Comparison of ENCODE assay signal across 8 cellular contexts in the genomic region with DNA sequence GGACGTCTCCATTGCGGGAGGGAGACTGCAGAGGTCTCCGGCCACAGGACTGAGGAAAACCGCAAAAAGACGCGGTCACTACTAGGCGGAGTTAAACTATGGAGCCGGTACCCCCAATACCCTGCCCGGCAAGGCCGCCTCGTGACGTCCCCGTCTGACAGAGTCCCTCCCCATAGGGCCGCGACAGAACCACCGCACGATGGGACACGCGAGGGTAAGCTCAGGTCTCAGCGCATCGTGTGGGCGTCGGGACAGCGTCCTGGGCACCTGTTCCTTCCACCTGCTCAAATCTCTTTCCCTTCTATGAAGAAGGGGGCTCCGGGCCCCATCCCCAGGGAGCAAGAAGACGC. TPM values are rescaled to one million over a fixed set of nuclear protein-coding genes. Genes with fewer than 3 reads are reported as not detected.
DNase-seq lines count a peak whose midpoint lies in the region; ATAC-seq and TF ChIP-seq lines count a peak whose summit lies in the region.

No MANE protein-coding gene starts in this region.

- intact Hi-C loops in PC-9 (cut with micrococcal nuclease; ENCODE audit: unreplicated experiment): loop anchor here (1.0 to 5.0 kb wide), 3 partner anchors 22 to 93 kb away; a partner anchor contains a TSS
- intact Hi-C loops in left cardiac atrium (cut with DNase I): no loop called here

- H3K4me3 ChIP-seq in PC-9: peak overlapping the region; percentile 84

- H3K4me1 ChIP-seq in PC-9 (replicated peaks; ENCODE audit: insufficient read depth): peaks cover 9% of the 10 kb centered on the region

- DNase-seq in A172 (ENCODE audit: low spot score): peak; percentile 53
- DNase-seq in PC-9: no peak
- DNase-seq in activated naive CD8-positive, alpha-beta T cell treated with anti-CD3 and anti-CD28 coated beads for 36 hours: peak; percentile 81
- peak; percentile 70 for DNase-seq in left cardiac atrium
- peak; percentile 11 for DNase-seq in pulmonary artery endothelial cell (ENCODE audit: low read depth, low spot score)
- DNase-seq in islet precursor cell: no peak

- peaks cover 14% of the 10 kb centered on the region for H3K36me3 Mint-ChIP-seq in activated naive CD8-positive, alpha-beta T cell treated with anti-CD3 and anti-CD28 coated beads for 36 hours

- H3K79me2 ChIP-seq in PC-9 (ENCODE audit: low read depth): peaks cover 13% of the 10 kb centered on the region

- no peaks in the 10 kb centered on the region for H4K20me1 ChIP-seq in PC-9 (ENCODE audit: insufficient read depth)

- peaks cover 18% of the 10 kb centered on the region for H3K4me1 Mint-ChIP-seq in activated naive CD8-positive, alpha-beta T cell treated with anti-CD3 and anti-CD28 coated beads for 36 hours

- 0 out of 2 replicates have a peak, but pooled peaks cover 4% of the 10 kb centered on the region for H3K36me3 ChIP-seq in PC-9 (ENCODE audit: low read depth)

- H3K4me3 Mint-ChIP-seq in activated naive CD8-positive, alpha-beta T cell treated with anti-CD3 and anti-CD28 coated beads for 36 hours: peak overlapping the region; percentile 96

- peak; percentile 4 for ATAC-seq in GM18499 (IDR thresholded peaks at IDR 0.05; ENCODE audit: insufficient read depth, unreplicated experiment)
- peak; percentile 25 for ATAC-seq in HG03039 (IDR thresholded peaks at IDR 0.05; ENCODE audit: unreplicated experiment)
- ATAC-seq in left cardiac atrium: peak; percentile 63 to 67

- H3K9me3 Mint-ChIP-seq in activated naive CD8-positive, alpha-beta T cell treated with anti-CD3 and anti-CD28 coated beads for 36 hours: no peaks in the 10 kb centered on the region

- H3F3A ChIP-seq in PC-9 (ENCODE audit: insufficient read depth, low read depth): peaks cover 25% of the 10 kb centered on the region

- H3K27ac Mint-ChIP-seq in activated naive CD8-positive, alpha-beta T cell treated with anti-CD3 and anti-CD28 coated beads for 36 hours: peak overlapping the region; percentile 98

- CTCF ChIA-PET in PC-9 (lab: Charles Lee): no interaction called here

- peak overlapping the region; percentile 92 for H2AFZ ChIP-seq in PC-9

- H3K9me2 ChIP-seq in PC-9 (ENCODE audit: insufficient read depth): no peaks in the 10 kb centered on the region

- no peaks in the 10 kb centered on the region for H3K27me3 ChIP-seq in PC-9 (ENCODE audit: insufficient read depth, low read depth)

- POLR2A ChIA-PET in PC-9 (lab: Charles Lee; ENCODE audit: unreplicated experiment): interaction anchor here (0.5 kb wide), 1 partner anchor 59 kb away, joined by 3 read pairs; no protein-coding TSS in a partner anchor

- no TSS peak for BruUV-seq in PC-9 (replicated peaks; lab: Mats Ljungman, UMichigan)

- no peaks in the 10 kb centered on the region for H3K27me3 Mint-ChIP-seq in activated naive CD8-positive, alpha-beta T cell treated with anti-CD3 and anti-CD28 coated beads for 36 hours

- H3K27ac ChIP-seq in PC-9: peak overlapping the region; percentile 99

- TF ChIP-seq CTCF in PC-9 (conservative IDR thresholded peaks at IDR 0.05): no peak

- peak overlapping the region; percentile 94 for H3K4me2 ChIP-seq in PC-9

- H3K9me3 ChIP-seq in PC-9 (ENCODE audit: insufficient read depth, low read depth): no peaks in the 10 kb centered on the region

RNA-seq across cellular contexts. Expression of a gene that starts 35.2 kb away (rescaled TPM):
- total RNA-seq in A172 (2014; rRNA removed; shearing (Covaris generic)): 2.3 and 2.9 TPM in 2 replicates
- 0.53 and 1.5 TPM in 2 replicates for total RNA-seq in PC-9 (2021)
- under 1 TPM; 0.64 to 0.68 TPM for total RNA-seq in activated naive CD8-positive, alpha-beta T cell treated with anti-CD3 and anti-CD28 coated beads for 36 hours
- under 1 TPM; 0.21 to 0.24 TPM for total RNA-seq in left cardiac atrium
- total RNA-seq in pulmonary artery endothelial cell: 16.5 and 19.4 TPM in 2 replicates

Comparison
In these comparisons a context has a peak if more than half of its experiments do, and no peak if none do; other contexts are left out.
1. DNase-seq: peak in A172 (single experiment), activated naive CD8-positive, alpha-beta T cell treated with anti-CD3 and anti-CD28 coated beads for 36 hours (single experiment), left cardiac atrium (single experiment) and pulmonary artery endothelial cell (single experiment); none in PC-9 (0 of 2) and islet precursor cell (single experiment).
2. ATAC-seq: peak in every context shown above with its lines; median percentile 65 in left cardiac atrium; 25 in HG03039; 4 in GM18499.